Comparison of ENCODE assay signal across 21 cellular contexts in genomic region chr4:22593933-22594332, GRCh38.
"Had no signal": no experiment of that assay in that cellular context is flagged by ENCODE, and none has a peak within 500 bp of the region (broad histone marks: within the 10 kb centered on the region; RNA-seq: fewer than 3 reads in every experiment).

No MANE protein-coding gene starts in this region.

- H3K4me1 ChIP-seq: gastroesophageal sphincter, pancreas, prostate gland, spleen, tibial nerve, upper lobe of right lung, vagina had no signal

- H3K9me3 ChIP-seq: gastroesophageal sphincter, pancreas, prostate gland, spleen, tibial nerve, upper lobe of right lung, vagina had no signal

- DNase-seq: cortex of kidney; dorsolateral prefrontal cortex; effector CD8-positive, alpha-beta T cell; foreskin fibroblast; kidney; mammary epithelial cell; occipital lobe; pancreas; retina; spleen; stimulated activated CD4-positive, alpha-beta T cell treated with anti-CD3 and anti-CD28 coated beads, Interleukin-15, amount 100 ng/mL, for 24 hours; stimulated activated CD4-positive, alpha-beta T cell treated with anti-CD3 and anti-CD28 coated beads, Interleukin-1b, Interleukin-23, amount 100 ng/mL, for 48 hours; stimulated activated CD4-positive, alpha-beta T cell treated with anti-CD3 and anti-CD28 coated beads, Interleukin-4, amount 100 ng/mL, for 24 hours; upper lobe of right lung had no signal

- H3K4me3 ChIP-seq: gastroesophageal sphincter, pancreas, prostate gland, spleen, tibial nerve, upper lobe of right lung, vagina had no signal

- H3K36me3 ChIP-seq: gastroesophageal sphincter, pancreas, prostate gland, spleen, tibial nerve, upper lobe of right lung, vagina had no signal

- H3K27ac ChIP-seq: gastroesophageal sphincter, pancreas, prostate gland, spleen, tibial nerve, upper lobe of right lung, vagina had no signal

- ATAC-seq: gastroesophageal sphincter; left lobe of liver; pancreas; sciatic nerve; stimulated activated memory B cell treated with anti-CD40 and anti-IgM and Interleukin-4, amounts not matched to agents 10 μg/mL and 1 μg/mL and 100 μg/mL, for 72 hours; upper lobe of right lung had no signal

- H3K27me3 ChIP-seq: gastroesophageal sphincter, pancreas, spleen, tibial nerve, upper lobe of right lung, vagina had no signal
